2 cellular contexts compared by ENCODE assay signal in genomic region chr12:102543494-102543893, GRCh38.
TF ChIP-seq lines count a peak whose summit lies in the region.

No MANE protein-coding gene starts in this region.

TF ChIP-seq in IMR-90, 13 proteins besides CTCF, POLR2A, EP300 and RAD21:
- TF ChIP-seq NFE2L2 (IDR thresholded peaks at IDR 0.05; ENCODE audit: low read depth, low read length) (no peak), RCOR1 (IDR thresholded peaks at IDR 0.05; ENCODE audit: insufficient replicate concordance, low read length) (no peak), MXI1 (IDR thresholded peaks at IDR 0.05; ENCODE audit: borderline replicate concordance, low read depth, low read length) (no peak)

TF ChIP-seq in H1, 55 proteins besides CTCF, POLR2A, EP300 and RAD21:
- TF ChIP-seq ASH2L (IDR thresholded peaks at IDR 0.05; ENCODE audit: low read length), result no peak
- TF ChIP-seq JUND (IDR thresholded peaks at IDR 0.05; ENCODE audit: low read length), result no peak
- TF ChIP-seq CEBPB (IDR thresholded peaks at IDR 0.05; ENCODE audit: low read depth, low read length), result no peak
- TF ChIP-seq USF2 (IDR thresholded peaks at IDR 0.05; ENCODE audit: low read length), result no peak
- TF ChIP-seq RFX5 (IDR thresholded peaks at IDR 0.05; ENCODE audit: borderline replicate concordance, low read depth, low read length), result no peak
- TF ChIP-seq YY1 (IDR thresholded peaks at IDR 0.05; ENCODE audit: low read depth, low read length), result no peak
- TF ChIP-seq ZNF274 (IDR thresholded peaks at IDR 0.05; ENCODE audit: borderline replicate concordance, extremely low read depth, low read length), result no peak
- TF ChIP-seq CHD7 (IDR thresholded peaks at IDR 0.05; ENCODE audit: insufficient replicate concordance, low read length), result no peak
- no peak for TF ChIP-seq SP2 (IDR thresholded peaks at IDR 0.05; ENCODE audit: low read length)
- TF ChIP-seq RNF2 (IDR thresholded peaks at IDR 0.05; ENCODE audit: borderline replicate concordance, low read depth, low read length, missing control alignments, poor library complexity, severe bottlenecking), result no peak
TF ChIP-seq in H1: peak in this region for 0.
